Comparison of ENCODE assay signal across 8 cellular contexts in genomic region chr19:39833464-39834286, GRCh38.
A peak's percentile ranks its signal among the peaks of the same experiment; 100 is the strongest.
DNase-seq lines count a peak whose midpoint lies in the region; ATAC-seq lines count a peak whose summit lies in the region.

Gene DYRK1B (minus strand): TSS chr19:39834162. CDS start chr19:39831867, 2,295 bp downstream.

- no peaks in the 10 kb centered on the region for H3K4me1 ChIP-seq in endocrine pancreas (ENCODE audit: control insufficient read depth, insufficient read depth, low read length)

- H3K4me3 ChIP-seq in endocrine pancreas (ENCODE audit: control insufficient read depth, insufficient read depth, low read length), result peak within 1 kb of the TSS; percentile 76

- DNase-seq in AG20443 (ENCODE audit: low spot score) (peak; percentile 99), NCI-H69 (lab: John Stamatoyannopoulos, UW) (peak; percentile 99), medulla oblongata (ENCODE audit: extremely low spot score) (peak; percentile 98)
- DNase-seq in activated CD8-positive, alpha-beta memory T cell treated with anti-CD3 and anti-CD28 coated beads, Interleukin-2, amount 50 U/mL, for 1 hour (ENCODE audit: extremely low read depth), result peak; percentile 98
- DNase-seq in stimulated activated CD4-positive, alpha-beta T cell treated with anti-CD3 and anti-CD28 coated beads, TNF-alpha, amount 100 ng/mL, for 4 hours (ENCODE audit: low read depth in 3 of 3), result peak; percentile 88 to 96 (median 88)

- peak; percentile 88 for ATAC-seq in GM19043 (IDR thresholded peaks at IDR 0.05; ENCODE audit: low read depth, unreplicated experiment)
- ATAC-seq in HG03354 (IDR thresholded peaks at IDR 0.05; ENCODE audit: poor library complexity, severe bottlenecking, unreplicated experiment), result peak; percentile 89

- H3K27me3 ChIP-seq in endocrine pancreas (ENCODE audit: control insufficient read depth, insufficient read depth, low read length), result no peaks in the 10 kb centered on the region

- peak within 1 kb of the TSS; percentile 82 for H3K9ac ChIP-seq in endocrine pancreas (ENCODE audit: control insufficient read depth, insufficient read depth, low read length)

- H3K9me3 ChIP-seq in endocrine pancreas (ENCODE audit: control insufficient read depth, low read length), result no peaks in the 10 kb centered on the region

- H3K36me3 ChIP-seq in endocrine pancreas (ENCODE audit: control insufficient read depth, insufficient read depth, low read length), result peaks cover 6% of the 10 kb centered on the region

Comparison
In these comparisons a context has a peak if more than half of its experiments do, and no peak if none do; other contexts are left out.
1. Peak in every context shown above with its lines: DNase-seq, ATAC-seq and H3K4me3 ChIP-seq.